ENCODE assay signal across 11 cellular contexts in the genomic region with DNA sequence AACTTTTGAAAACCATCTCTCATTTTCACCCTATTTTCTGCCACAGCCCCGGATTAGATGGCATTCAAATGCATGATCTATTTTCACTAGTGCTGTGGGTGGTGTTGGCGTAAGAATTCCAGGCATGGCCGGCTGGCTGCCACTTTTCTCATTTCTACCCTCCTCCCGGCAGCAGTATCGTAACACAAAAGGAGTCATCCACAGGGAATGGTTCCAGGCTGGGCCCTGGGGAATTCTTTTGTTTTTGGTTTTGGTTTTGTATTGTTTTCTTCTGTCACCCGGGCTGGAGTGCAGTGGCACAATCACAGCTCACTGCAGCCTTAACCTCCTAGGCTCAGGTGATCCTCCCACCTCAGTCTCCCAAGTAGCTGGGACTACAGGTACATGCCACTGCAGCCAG. TPM values are rescaled to one million over a fixed set of nuclear protein-coding genes. Genes with fewer than 3 reads are reported as not detected.
DNase-seq lines count a peak whose midpoint lies in the region; ATAC-seq and TF ChIP-seq lines count a peak whose summit lies in the region.
"Had no signal": no experiment of that assay in that cellular context is flagged by ENCODE, and none has a peak within 500 bp of the region (broad histone marks: within the 10 kb centered on the region; RNA-seq: fewer than 3 reads in every experiment).

No MANE protein-coding gene starts in this region.

- H3K4me1 ChIP-seq in left ventricle myocardium inferior: peaks cover 26% of the 10 kb centered on the region
- H3K4me1 ChIP-seq in ovary (ENCODE audit: insufficient read depth): no peaks in the 10 kb centered on the region
- peaks cover 60% of the 10 kb centered on the region for H3K4me1 ChIP-seq in CD8-positive, alpha-beta memory T cell (ENCODE audit: insufficient read depth, low read length)

- H3K4me1 Mint-ChIP-seq in activated T-cell treated with anti-CD3 and anti-CD28 coated beads, Interleukin-2, amount 50 U/mL, for 72 hours (ENCODE audit: low read depth): peaks cover 72% of the 10 kb centered on the region
- peaks cover 85% of the 10 kb centered on the region for H3K4me1 Mint-ChIP-seq in activated CD8-positive, alpha-beta T cell treated with anti-CD3 and anti-CD28 coated beads for 36 hours (ENCODE audit: low read depth)
- H3K4me1 Mint-ChIP-seq in CD8-positive, alpha-beta memory T cell: peaks cover 22 to 66% (median 48%) of the 10 kb centered on the region in 3 donors

- intact Hi-C loops in activated CD8-positive, alpha-beta T cell treated with anti-CD3 and anti-CD28 coated beads for 36 hours (cut with micrococcal nuclease): no loop called here
- intact Hi-C loops in left ventricle myocardium inferior (cut with micrococcal nuclease): no loop called here
- intact Hi-C loops in ovary (cut with DNase I): no loop called here

- H3K27me3 ChIP-seq in left ventricle myocardium inferior (ENCODE audit: low read depth) (no peaks in the 10 kb centered on the region), ovary (no peaks in the 10 kb centered on the region)
- H3K27me3 ChIP-seq in CD8-positive, alpha-beta memory T cell (ENCODE audit: insufficient read depth, low read length, poor library complexity, severe bottlenecking): no peaks in the 10 kb centered on the region

- no peak for TF ChIP-seq EP300 in ovary (IDR thresholded peaks at IDR 0.05)

- POLR2A ChIA-PET in activated CD8-positive, alpha-beta T cell treated with anti-CD3 and anti-CD28 coated beads for 36 hours (lab: Charles Lee): interaction anchor here (0.6 to 19.8 kb wide), 7 partner anchors 7 to 72 kb away, joined by 3 to 364 read pairs (median 71); a partner anchor contains a TSS
- POLR2A ChIA-PET in CD8-positive, alpha-beta memory T cell (lab: Charles Lee): no interaction called here

- DNase-seq in activated T-cell treated with anti-CD3 and anti-CD28 coated beads, Interleukin-2, amount 50 U/mL, for 72 hours: no peak
- no peak for DNase-seq in activated T-cell treated with anti-CD3 and anti-CD28 coated beads, Interleukin-2, amount 50 U/mL, for 48 hours
- DNase-seq in activated CD8-positive, alpha-beta T cell treated with anti-CD3 and anti-CD28 coated beads for 36 hours: no peak
- DNase-seq in left ventricle myocardium inferior: no peak
- peak; percentile 49 for DNase-seq in superior temporal gyrus (ENCODE audit: extremely low spot score)
- no peak for DNase-seq in ovary
- DNase-seq in CD8-positive, alpha-beta memory T cell: no peak
- DNase-seq: GDM1, SK-N-SH had no signal

- H3K9me3 ChIP-seq in left ventricle myocardium inferior (replicated peaks) (no peaks in the 10 kb centered on the region), ovary (no peaks in the 10 kb centered on the region)
- H3K9me3 ChIP-seq in CD8-positive, alpha-beta memory T cell (ENCODE audit: low read length): no peaks in the 10 kb centered on the region
- H3K9me3 ChIP-seq: SK-N-SH had no signal

- TF ChIP-seq POLR2A in ovary (IDR thresholded peaks at IDR 0.05): no peak

- H3K9me3 Mint-ChIP-seq in activated T-cell treated with anti-CD3 and anti-CD28 coated beads, Interleukin-2, amount 50 U/mL, for 72 hours: peaks cover 0 to 1% of the 10 kb centered on the region in 2 donors
- no peaks in the 10 kb centered on the region for H3K9me3 Mint-ChIP-seq in activated CD8-positive, alpha-beta T cell treated with anti-CD3 and anti-CD28 coated beads for 36 hours
- no peaks in the 10 kb centered on the region for H3K9me3 Mint-ChIP-seq in CD8-positive, alpha-beta memory T cell

- no peak for ATAC-seq in activated T-cell treated with anti-CD3 and anti-CD28 coated beads, Interleukin-2, amount 50 U/mL, for 72 hours (replicated peaks in 1 of 2)
- ATAC-seq in activated CD8-positive, alpha-beta T cell treated with anti-CD3 and anti-CD28 coated beads for 36 hours: no peak
- no peak for ATAC-seq in HG03039 (IDR thresholded peaks at IDR 0.05; ENCODE audit: unreplicated experiment)
- ATAC-seq: HCT116 had no signal

- CTCF ChIA-PET in activated CD8-positive, alpha-beta T cell treated with anti-CD3 and anti-CD28 coated beads for 36 hours (lab: Charles Lee): interaction anchor here (0.7 to 3.0 kb wide), 8 partner anchors 9 to 132 kb away, joined by 3 to 23 read pairs (median 4); a partner anchor contains a TSS
- CTCF ChIA-PET in CD8-positive, alpha-beta memory T cell (lab: Charles Lee): interaction anchor here (0.9 to 7.9 kb wide), 5 partner anchors 9 to 36 kb away, joined by 3 to 46 read pairs (median 4); no protein-coding TSS in a partner anchor

- H3K4me3 ChIP-seq in left ventricle myocardium inferior (peak overlapping the region; percentile 5), ovary (no peak overlapping the region)
- H3K4me3 ChIP-seq in CD8-positive, alpha-beta memory T cell (ENCODE audit: low read length): no peak overlapping the region

- H3K4me3 Mint-ChIP-seq in activated T-cell treated with anti-CD3 and anti-CD28 coated beads, Interleukin-2, amount 50 U/mL, for 72 hours: peak overlapping the region; percentile 28 to 85
- H3K4me3 Mint-ChIP-seq in activated CD8-positive, alpha-beta T cell treated with anti-CD3 and anti-CD28 coated beads for 36 hours: no peak overlapping the region
- H3K4me3 Mint-ChIP-seq in CD8-positive, alpha-beta memory T cell: no peak overlapping the region

- H3K36me3 ChIP-seq in left ventricle myocardium inferior (no peaks in the 10 kb centered on the region), ovary (no peaks in the 10 kb centered on the region)
- H3K36me3 ChIP-seq in CD8-positive, alpha-beta memory T cell (ENCODE audit: insufficient read depth, low read length): peaks cover 18% of the 10 kb centered on the region

- TF ChIP-seq CTCF in activated CD8-positive, alpha-beta T cell treated with anti-CD3 and anti-CD28 coated beads for 36 hours (IDR thresholded peaks at IDR 0.05): no peak
- TF ChIP-seq CTCF in left ventricle myocardium inferior (IDR thresholded peaks at IDR 0.05; ENCODE audit: borderline replicate concordance): no peak
- no peak for TF ChIP-seq CTCF in ovary (IDR thresholded peaks at IDR 0.05)

- no peaks in the 10 kb centered on the region for H3K27me3 Mint-ChIP-seq in activated T-cell treated with anti-CD3 and anti-CD28 coated beads, Interleukin-2, amount 50 U/mL, for 72 hours (ENCODE audit: low read depth)
- no peaks in the 10 kb centered on the region for H3K27me3 Mint-ChIP-seq in activated CD8-positive, alpha-beta T cell treated with anti-CD3 and anti-CD28 coated beads for 36 hours
- peaks cover 0 to 1% of the 10 kb centered on the region in 2 donors for H3K27me3 Mint-ChIP-seq in CD8-positive, alpha-beta memory T cell

- H3K27ac ChIP-seq in left ventricle myocardium inferior (replicated peaks) (peak overlapping the region; percentile 68), ovary (no peak overlapping the region)
- H3K27ac ChIP-seq in CD8-positive, alpha-beta memory T cell (ENCODE audit: low read depth, low read length): no peak overlapping the region

- H3K36me3 Mint-ChIP-seq in activated T-cell treated with anti-CD3 and anti-CD28 coated beads, Interleukin-2, amount 50 U/mL, for 72 hours (ENCODE audit: insufficient read depth in 2 of 2): peaks cover 31 to 69% of the 10 kb centered on the region in 2 donors
- H3K36me3 Mint-ChIP-seq in activated CD8-positive, alpha-beta T cell treated with anti-CD3 and anti-CD28 coated beads for 36 hours (ENCODE audit: low read depth): peaks cover 87% of the 10 kb centered on the region
- H3K36me3 Mint-ChIP-seq in CD8-positive, alpha-beta memory T cell: peaks cover 24 to 77% (median 42%) of the 10 kb centered on the region in 3 donors

- WGBS in ovary, 3 donors: 18 to 35% (median 32%) methylated on average over 6 of the region's 6 CpGs

- no peak overlapping the region for H3K27ac Mint-ChIP-seq in activated T-cell treated with anti-CD3 and anti-CD28 coated beads, Interleukin-2, amount 50 U/mL, for 72 hours
- H3K27ac Mint-ChIP-seq in activated CD8-positive, alpha-beta T cell treated with anti-CD3 and anti-CD28 coated beads for 36 hours: peak overlapping the region; percentile 100
- peak overlapping the region in 3 of 8 donors; percentile 52 to 60 (median 58) for H3K27ac Mint-ChIP-seq in CD8-positive, alpha-beta memory T cell

RNA-seq across cellular contexts. Expression of a gene that starts 13.8 kb away (rescaled TPM):
- total RNA-seq in activated T-cell treated with anti-CD3 and anti-CD28 coated beads, Interleukin-2, amount 50 U/mL, for 72 hours: 100 to 1,000 TPM; 272 to 369 TPM
- 100 to 1,000 TPM; 236 to 251 TPM for total RNA-seq in activated CD8-positive, alpha-beta T cell treated with anti-CD3 and anti-CD28 coated beads for 36 hours
- 2.9 TPM for total RNA-seq in left ventricle myocardium inferior
- 1 to 10 TPM in 6 of 7 donors, under 1 TPM in 1; 0.79 to 5.1 (median 1.8) TPM for total RNA-seq in ovary
- polyA plus RNA-seq in ovary: 10 to 100 TPM in 1 of 2 donors, 1 to 10 TPM in 1; 2.0 to 18.0 TPM
- 100 to 1,000 TPM; 363 to 387 TPM for total RNA-seq in CD8-positive, alpha-beta memory T cell
- polyA plus RNA-seq in CD8-positive, alpha-beta memory T cell: 210 TPM
- polyA plus RNA-seq: SK-N-SH had no signal

RNA-seq across cellular contexts. Expression of a gene that starts 34.6 kb away (rescaled TPM):
- total RNA-seq in activated T-cell treated with anti-CD3 and anti-CD28 coated beads, Interleukin-2, amount 50 U/mL, for 72 hours: not detected
- total RNA-seq in activated CD8-positive, alpha-beta T cell treated with anti-CD3 and anti-CD28 coated beads for 36 hours: not detected
- 24.9 TPM for total RNA-seq in left ventricle myocardium inferior
- total RNA-seq in ovary: 1 to 10 TPM in 2 of 7 donors, under 1 TPM in 5; 0.11 to 1.3 (median 0.35) TPM
- polyA plus RNA-seq in ovary: 1 to 10 TPM in 1 of 2 donors, under 1 TPM in 1; 0.38 to 2.1 TPM
- not detected for total RNA-seq in CD8-positive, alpha-beta memory T cell
- polyA plus RNA-seq in CD8-positive, alpha-beta memory T cell: not detected

RNA-seq across cellular contexts. Expression of a gene that starts 41.2 kb away (rescaled TPM):
- 10 to 100 TPM; 71.3 to 76.3 TPM for total RNA-seq in activated T-cell treated with anti-CD3 and anti-CD28 coated beads, Interleukin-2, amount 50 U/mL, for 72 hours
- 10 to 100 TPM; 51.1 to 51.7 TPM for total RNA-seq in activated CD8-positive, alpha-beta T cell treated with anti-CD3 and anti-CD28 coated beads for 36 hours
- total RNA-seq in left ventricle myocardium inferior (2.7 TPM), ovary (1 to 10 TPM in 4 of 7 donors, under 1 TPM in 3; 0.25 to 7.0 (median 1.0) TPM)
- polyA plus RNA-seq in ovary: 1 to 10 TPM in 1 of 2 donors, under 1 TPM in 1; 0.52 to 1.2 TPM
- total RNA-seq in CD8-positive, alpha-beta memory T cell: 100 to 1,000 TPM; 113 to 119 TPM
- 10.6 TPM for polyA plus RNA-seq in CD8-positive, alpha-beta memory T cell

RNA-seq across cellular contexts. Expression of a gene that starts 53.1 kb away (rescaled TPM):
- total RNA-seq in activated T-cell treated with anti-CD3 and anti-CD28 coated beads, Interleukin-2, amount 50 U/mL, for 72 hours: 10 to 100 TPM; 10.1 to 12.9 TPM
- 10 to 100 TPM; 26.2 to 31.0 TPM for total RNA-seq in activated CD8-positive, alpha-beta T cell treated with anti-CD3 and anti-CD28 coated beads for 36 hours
- total RNA-seq in left ventricle myocardium inferior: 13.4 TPM
- total RNA-seq in ovary: 10 to 100 TPM in 4 of 7 donors, 1 to 10 TPM in 3; 4.4 to 42.5 (median 13.2) TPM
- polyA plus RNA-seq in ovary: 1 to 10 TPM; 5.7 to 9.6 TPM
- total RNA-seq in CD8-positive, alpha-beta memory T cell: 1 to 10 TPM; 4.5 to 5.5 TPM
- 0.36 TPM for polyA plus RNA-seq in CD8-positive, alpha-beta memory T cell

RNA-seq across cellular contexts. Expression of a gene that starts 58.4 kb away (rescaled TPM):
- under 1 TPM; 0.46 to 0.53 TPM for total RNA-seq in activated T-cell treated with anti-CD3 and anti-CD28 coated beads, Interleukin-2, amount 50 U/mL, for 72 hours
- total RNA-seq in activated CD8-positive, alpha-beta T cell treated with anti-CD3 and anti-CD28 coated beads for 36 hours: 1 to 10 TPM in 1 of 2 experiments, under 1 TPM in 1; 0.72 to 1.1 TPM
- 12.9 TPM for total RNA-seq in left ventricle myocardium inferior
- total RNA-seq in ovary: 1 to 10 TPM in 1 of 7 donors, under 1 TPM in 6; 0.10 to 2.9 (median 0.52) TPM
- polyA plus RNA-seq in ovary: 10 to 100 TPM in 1 of 2 donors, under 1 TPM in 1; 0.50 to 13.3 TPM
- under 1 TPM; 0.26 to 0.33 TPM for total RNA-seq in CD8-positive, alpha-beta memory T cell
- not detected for polyA plus RNA-seq in CD8-positive, alpha-beta memory T cell

Comparison
In these comparisons a context has a peak if more than half of its experiments do, and no peak if none do; other contexts are left out.
1. H3K4me3 Mint-ChIP-seq: peak in activated T-cell treated with anti-CD3 and anti-CD28 coated beads, Interleukin-2, amount 50 U/mL, for 72 hours (2 of 2); none in activated CD8-positive, alpha-beta T cell treated with anti-CD3 and anti-CD28 coated beads for 36 hours (single experiment) and CD8-positive, alpha-beta memory T cell (0 of 7).
2. RNA of a gene that starts 13.8 kb away (total RNA-seq): 363 to 387 TPM in CD8-positive, alpha-beta memory T cell, 272 to 369 TPM in activated T-cell treated with anti-CD3 and anti-CD28 coated beads, Interleukin-2, amount 50 U/mL, for 72 hours and 236 to 251 TPM in activated CD8-positive, alpha-beta T cell treated with anti-CD3 and anti-CD28 coated beads for 36 hours; 2.9 TPM in left ventricle myocardium inferior (single experiment) and 0.79 to 5.1 TPM in ovary; every median in the first group is over 10 times any median in the second.
3. RNA of a gene that starts 34.6 kb away (total RNA-seq): 24.9 TPM in left ventricle myocardium inferior (single experiment); 0.11 to 1.3 TPM in ovary, not detected in activated T-cell treated with anti-CD3 and anti-CD28 coated beads, Interleukin-2, amount 50 U/mL, for 72 hours, not detected in activated CD8-positive, alpha-beta T cell treated with anti-CD3 and anti-CD28 coated beads for 36 hours and not detected in CD8-positive, alpha-beta memory T cell; every median in the first group is over 10 times any median in the second.
4. RNA of a gene that starts 41.2 kb away (total RNA-seq): 113 to 119 TPM in CD8-positive, alpha-beta memory T cell, 71.3 to 76.3 TPM in activated T-cell treated with anti-CD3 and anti-CD28 coated beads, Interleukin-2, amount 50 U/mL, for 72 hours and 51.1 to 51.7 TPM in activated CD8-positive, alpha-beta T cell treated with anti-CD3 and anti-CD28 coated beads for 36 hours; 2.7 TPM in left ventricle myocardium inferior (single experiment) and 0.25 to 7.0 TPM in ovary; every median in the first group is over 4 times any median in the second.